8 cellular contexts compared by ENCODE assay signal in the genomic region with DNA sequence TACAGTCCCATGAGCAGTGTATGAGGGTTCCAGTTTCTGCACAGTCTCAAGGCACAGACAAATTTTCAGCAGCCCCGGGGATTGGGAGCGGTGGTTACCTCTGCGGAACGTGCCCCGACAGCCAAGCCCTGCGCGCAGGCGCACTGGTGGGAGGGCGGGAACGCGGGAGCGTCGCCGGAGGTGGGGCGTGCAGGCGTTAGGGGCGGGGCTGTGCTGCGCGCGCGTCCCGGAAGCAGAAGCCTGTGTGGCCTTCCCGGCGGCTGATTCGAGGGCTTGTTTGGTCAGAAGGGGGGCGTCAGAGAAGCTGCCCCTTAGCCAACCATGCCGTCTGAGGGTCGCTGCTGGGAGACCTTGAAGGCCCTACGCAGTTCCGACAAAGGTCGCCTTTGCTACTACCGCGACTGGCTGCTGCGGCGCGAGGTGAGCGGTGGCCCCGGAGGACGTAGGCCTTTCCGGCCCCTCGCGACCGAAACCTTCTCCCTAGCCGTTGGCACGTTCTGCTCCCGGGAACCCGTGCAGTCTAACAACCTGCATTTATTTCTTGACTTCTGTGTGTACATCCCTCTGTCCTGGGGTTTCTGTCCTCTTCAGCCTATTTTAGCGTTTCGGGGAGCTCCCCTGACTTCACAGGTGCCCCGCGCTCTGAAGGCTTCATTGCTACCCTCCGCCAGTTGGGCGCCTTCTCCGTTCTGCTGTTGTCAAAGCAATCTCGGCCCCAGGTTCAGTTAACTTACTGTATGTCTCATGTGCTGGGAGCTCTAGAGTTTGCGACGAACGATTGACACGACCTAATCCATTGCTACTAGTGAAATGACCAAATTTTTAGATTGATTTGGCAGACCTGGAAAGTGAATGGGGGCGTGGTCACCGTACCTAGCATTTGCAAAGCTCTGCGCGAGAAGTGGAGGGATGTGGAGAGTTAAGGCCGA. TPM values are rescaled to one million over a fixed set of nuclear protein-coding genes. Genes with fewer than 3 reads are reported as not detected.
DNase-seq lines count a peak whose midpoint lies in the region; ATAC-seq lines count a peak whose summit lies in the region.

A gene with protein sequence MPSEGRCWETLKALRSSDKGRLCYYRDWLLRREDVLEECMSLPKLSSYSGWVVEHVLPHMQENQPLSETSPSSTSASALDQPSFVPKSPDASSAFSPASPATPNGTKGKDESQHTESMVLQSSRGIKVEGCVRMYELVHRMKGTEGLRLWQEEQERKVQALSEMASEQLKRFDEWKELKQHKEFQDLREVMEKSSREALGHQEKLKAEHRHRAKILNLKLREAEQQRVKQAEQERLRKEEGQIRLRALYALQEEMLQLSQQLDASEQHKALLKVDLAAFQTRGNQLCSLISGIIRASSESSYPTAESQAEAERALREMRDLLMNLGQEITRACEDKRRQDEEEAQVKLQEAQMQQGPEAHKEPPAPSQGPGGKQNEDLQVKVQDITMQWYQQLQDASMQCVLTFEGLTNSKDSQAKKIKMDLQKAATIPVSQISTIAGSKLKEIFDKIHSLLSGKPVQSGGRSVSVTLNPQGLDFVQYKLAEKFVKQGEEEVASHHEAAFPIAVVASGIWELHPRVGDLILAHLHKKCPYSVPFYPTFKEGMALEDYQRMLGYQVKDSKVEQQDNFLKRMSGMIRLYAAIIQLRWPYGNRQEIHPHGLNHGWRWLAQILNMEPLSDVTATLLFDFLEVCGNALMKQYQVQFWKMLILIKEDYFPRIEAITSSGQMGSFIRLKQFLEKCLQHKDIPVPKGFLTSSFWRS (plus strand): TSS at position 235 of the 929 bp plus-strand sequence. CDS start 87 bp downstream, at position 322.

- CTCF ChIA-PET in activated CD8-positive, alpha-beta memory T cell treated with anti-CD3 and anti-CD28 coated beads for 36 hours (lab: Charles Lee), result interaction anchor here (0.8 to 1.1 kb wide), 4 partner anchors 66 to 210 kb away, joined by 3 read pairs; no protein-coding TSS in a partner anchor

- H3K9me3 ChIP-seq in effector memory CD4-positive, alpha-beta T cell (ENCODE audit: control insufficient read depth, low read length), result no peaks in the 10 kb centered on the region

- POLR2A ChIA-PET in activated CD8-positive, alpha-beta memory T cell treated with anti-CD3 and anti-CD28 coated beads for 36 hours (lab: Charles Lee), result interaction anchor here (0.5 to 1.3 kb wide), 6 partner anchors 46 to 708 kb away, joined by 4 to 5 read pairs (median 4); partner anchors contain the start of genes SPTAN1 and URM1

- H3K36me3 ChIP-seq in effector memory CD4-positive, alpha-beta T cell (ENCODE audit: control insufficient read depth, insufficient read depth, low read length), result peaks cover 25% of the 10 kb centered on the region

- no peaks in the 10 kb centered on the region for H3K4me1 ChIP-seq in effector memory CD4-positive, alpha-beta T cell (ENCODE audit: control insufficient read depth, insufficient read depth, low read length, poor library complexity, severe bottlenecking)

- peak; percentile 99 for DNase-seq in COLO829 (ENCODE audit: low spot score)
- DNase-seq in HT1080 (ENCODE audit: low read depth), result peak; percentile 86
- peak; percentile 82 to 92 for DNase-seq in NOMO-1 (lab: John Stamatoyannopoulos, UW; ENCODE audit: unreplicated experiment in 2 of 2)
- DNase-seq in effector memory CD4-positive, alpha-beta T cell, result peak; percentile 92 to 96 (median 94)
- DNase-seq in medulla oblongata (ENCODE audit: extremely low spot score), result peak; percentile 95
- peak; percentile 96 for DNase-seq in stimulated activated CD8-positive, alpha-beta memory T cell treated with anti-CD3 and anti-CD28 coated beads, Interleukin-12 subunit alpha, Interleukin-12 subunit beta, amount 100 ng/mL, for 1 hour (ENCODE audit: low read depth)

- H3K27me3 ChIP-seq in effector memory CD4-positive, alpha-beta T cell (replicated peaks; ENCODE audit: control insufficient read depth, insufficient read depth, low read length, poor library complexity, severe bottlenecking), result no peaks in the 10 kb centered on the region

- peak within 1 kb of the TSS; percentile 96 for H3K4me3 ChIP-seq in effector memory CD4-positive, alpha-beta T cell (ENCODE audit: insufficient read depth, low read depth, low read length, poor library complexity, severe bottlenecking)

- peak within 1 kb of the TSS; percentile 85 for H3K27ac ChIP-seq in effector memory CD4-positive, alpha-beta T cell (ENCODE audit: insufficient read depth, low read length, poor library complexity, severe bottlenecking)

- peak; percentile 77 for ATAC-seq in GM21360 (IDR thresholded peaks at IDR 0.05; ENCODE audit: unreplicated experiment)

RNA-seq across cellular contexts. Expression of the gene that starts here (rescaled TPM):
- total RNA-seq in HT1080 (2014; rRNA removed; shearing (Covaris generic)), result 39.0 and 45.0 TPM in 2 replicates
- 30.2 and 32.2 TPM in 2 replicates for polyA plus RNA-seq in HT1080 (2015; cell fraction: cytosol; rRNA removed)
- polyA plus RNA-seq in HT1080 (2015; cell fraction: nucleus; rRNA removed), result 47.2 and 48.1 TPM in 2 replicates
- total RNA-seq in activated CD8-positive, alpha-beta memory T cell treated with anti-CD3 and anti-CD28 coated beads for 36 hours, result 10 to 100 TPM; 46.3 to 46.9 TPM

Comparison
In these comparisons a context has a peak if more than half of its experiments do, and no peak if none do; other contexts are left out.
1. Peak in every context shown above with its lines: DNase-seq, ATAC-seq, H3K4me3 ChIP-seq and H3K27ac ChIP-seq.